In genomic region chr1:205441318-205441633, GRCh38 we compare ENCODE assay signal across 8 cellular contexts. TPM values are rescaled to one million over a fixed set of nuclear protein-coding genes. Genes with fewer than 3 reads are reported as not detected.
A peak's percentile ranks its signal among the peaks of the same experiment; 100 is the strongest.
DNase-seq lines count a peak whose midpoint lies in the region; ATAC-seq lines count a peak whose summit lies in the region.

No MANE protein-coding gene starts in this region.

- no peak for ATAC-seq in stimulated activated effector memory CD8-positive, alpha-beta T cell treated with anti-CD3 and anti-CD28 coated beads, Interleukin-12 subunit alpha, Interleukin-12 subunit beta, amount 100 ng/mL, for 72 hours
- no peak for ATAC-seq in GM21529 (IDR thresholded peaks at IDR 0.05; ENCODE audit: unreplicated experiment)

- H3K79me2 ChIP-seq in trophoblast cell (ENCODE audit: control insufficient read depth, insufficient read depth, low read length, poor library complexity): no peaks in the 10 kb centered on the region

- H3K23ac ChIP-seq in trophoblast cell (ENCODE audit: low read length): no peak overlapping the region

- H2BK120ac ChIP-seq in trophoblast cell (ENCODE audit: insufficient read depth, low read length, poor library complexity): no peak overlapping the region

- no peak for DNase-seq in activated CD4-positive, alpha-beta T cell treated with anti-CD3 and anti-CD28 coated beads, Interleukin-2, amount 10 ng/mL, durations not matched to agents 7 days and 5 days
- DNase-seq in activated CD4-positive, alpha-beta T cell treated with anti-CD3 and anti-CD28 coated beads for 48 hours: no peak
- no peak for DNase-seq in SK-N-MC (ENCODE audit: low read depth, low spot score)
- no peak for DNase-seq in stimulated activated effector memory CD8-positive, alpha-beta T cell treated with anti-CD3 and anti-CD28 coated beads, Interleukin-12 subunit alpha, Interleukin-12 subunit beta, amount 100 ng/mL, for 72 hours (ENCODE audit: low spot score in 2 of 2)
- no peak for DNase-seq in D341Med (ENCODE audit: low spot score)
- DNase-seq in trophoblast cell: no peak

- H4K12ac ChIP-seq in trophoblast cell (ENCODE audit: low read depth, low read length): no peak overlapping the region

- H3K9ac ChIP-seq in SK-N-MC (ENCODE audit: insufficient read length) (no peak overlapping the region), trophoblast cell (ENCODE audit: low read length) (no peak overlapping the region)

- no peaks in the 10 kb centered on the region for H3K9me3 ChIP-seq in SK-N-MC (ENCODE audit: low read depth, low read length)
- no peaks in the 10 kb centered on the region for H3K9me3 ChIP-seq in esophagus (ENCODE audit: control insufficient read depth in 2 of 2, insufficient read depth in 1 of 2, low read depth in 1 of 2, low read length in 1 of 2)
- H3K9me3 ChIP-seq in trophoblast cell (ENCODE audit: insufficient read depth, low read depth, low read length): no peaks in the 10 kb centered on the region

- no peak overlapping the region for H3K14ac ChIP-seq in trophoblast cell (ENCODE audit: low read length)

- H3K27me3 ChIP-seq in esophagus (ENCODE audit: control insufficient read depth in 1 of 2, insufficient read depth in 2 of 2, low read length in 2 of 2) (no peaks in the 10 kb centered on the region), trophoblast cell (ENCODE audit: insufficient read depth, low read length) (no peaks in the 10 kb centered on the region)

- H3K4me3 Mint-ChIP-seq in activated CD4-positive, alpha-beta T cell treated with anti-CD3 and anti-CD28 coated beads, Interleukin-2, amount 10 ng/mL, durations not matched to agents 7 days and 5 days: peak overlapping the region; percentile 74
- H3K4me3 Mint-ChIP-seq in stimulated activated effector memory CD8-positive, alpha-beta T cell treated with anti-CD3 and anti-CD28 coated beads, Interleukin-12 subunit alpha, Interleukin-12 subunit beta, amount 100 ng/mL, for 72 hours: peak overlapping the region; percentile 78

- no peak overlapping the region for H2BK5ac ChIP-seq in trophoblast cell (ENCODE audit: low read depth, low read length, poor library complexity)

- no peak overlapping the region for H4K91ac ChIP-seq in trophoblast cell (ENCODE audit: low read depth, low read length)

- H3K4me2 ChIP-seq in trophoblast cell (ENCODE audit: low read length): no peak overlapping the region

- H3K4me3 ChIP-seq in SK-N-MC: peak overlapping the region; percentile 70
- H3K4me3 ChIP-seq in esophagus (ENCODE audit: low read depth in 1 of 2, low read length in 2 of 2): no peak overlapping the region
- no peak overlapping the region for H3K4me3 ChIP-seq in trophoblast cell (ENCODE audit: low read depth, low read length)

- H3K27ac ChIP-seq in SK-N-MC: peak overlapping the region; percentile 82
- H3K27ac ChIP-seq in esophagus (ENCODE audit: low read depth in 2 of 2, low read length in 1 of 2): peak overlapping the region; percentile 30 to 53
- no peak overlapping the region for H3K27ac ChIP-seq in trophoblast cell (ENCODE audit: low read depth, low read length)

- POLR2A ChIA-PET in activated CD4-positive, alpha-beta T cell treated with anti-CD3 and anti-CD28 coated beads, Interleukin-2, amount 10 ng/mL, durations not matched to agents 7 days and 5 days (lab: Charles Lee): no interaction called here

- H3K36me3 Mint-ChIP-seq in activated CD4-positive, alpha-beta T cell treated with anti-CD3 and anti-CD28 coated beads, Interleukin-2, amount 10 ng/mL, durations not matched to agents 7 days and 5 days (ENCODE audit: low read depth): no peaks in the 10 kb centered on the region
- peaks cover 5% of the 10 kb centered on the region for H3K36me3 Mint-ChIP-seq in stimulated activated effector memory CD8-positive, alpha-beta T cell treated with anti-CD3 and anti-CD28 coated beads, Interleukin-12 subunit alpha, Interleukin-12 subunit beta, amount 100 ng/mL, for 72 hours

- H3K4ac ChIP-seq in trophoblast cell (ENCODE audit: low read depth, low read length): no peak overlapping the region

- no peak overlapping the region for H2AFZ ChIP-seq in trophoblast cell (ENCODE audit: insufficient read depth, low read length, poor library complexity)

- no peak overlapping the region for H2BK12ac ChIP-seq in trophoblast cell (ENCODE audit: low read length)

- H3K36me3 ChIP-seq in SK-N-MC (ENCODE audit: insufficient read depth, low read length): no peaks in the 10 kb centered on the region
- H3K36me3 ChIP-seq in esophagus (ENCODE audit: control insufficient read depth in 2 of 2, insufficient read depth in 2 of 2, low read length in 1 of 2): no peaks in the 10 kb centered on the region
- H3K36me3 ChIP-seq in trophoblast cell (ENCODE audit: control insufficient read depth in 1 of 2, insufficient read depth in 2 of 2, low read length in 2 of 2): peaks cover 0 to 6% of the 10 kb centered on the region in 2 experiments

- H3K9me3 Mint-ChIP-seq in activated CD4-positive, alpha-beta T cell treated with anti-CD3 and anti-CD28 coated beads, Interleukin-2, amount 10 ng/mL, durations not matched to agents 7 days and 5 days: no peaks in the 10 kb centered on the region
- H3K9me3 Mint-ChIP-seq in stimulated activated effector memory CD8-positive, alpha-beta T cell treated with anti-CD3 and anti-CD28 coated beads, Interleukin-12 subunit alpha, Interleukin-12 subunit beta, amount 100 ng/mL, for 72 hours: no peaks in the 10 kb centered on the region

- H3K4me1 Mint-ChIP-seq in activated CD4-positive, alpha-beta T cell treated with anti-CD3 and anti-CD28 coated beads, Interleukin-2, amount 10 ng/mL, durations not matched to agents 7 days and 5 days: peaks cover 24% of the 10 kb centered on the region
- peaks cover 56% of the 10 kb centered on the region for H3K4me1 Mint-ChIP-seq in stimulated activated effector memory CD8-positive, alpha-beta T cell treated with anti-CD3 and anti-CD28 coated beads, Interleukin-12 subunit alpha, Interleukin-12 subunit beta, amount 100 ng/mL, for 72 hours

- H3K79me1 ChIP-seq in trophoblast cell (ENCODE audit: low read length): peaks cover 2% of the 10 kb centered on the region

- no peak overlapping the region for H3K18ac ChIP-seq in trophoblast cell (ENCODE audit: low read length)

- H3K4me1 ChIP-seq in esophagus (ENCODE audit: control insufficient read depth in 2 of 2, insufficient read depth in 2 of 2, low read length in 1 of 2) (peaks cover 2 to 13% of the 10 kb centered on the region in 2 donors), trophoblast cell (ENCODE audit: control insufficient read depth in 1 of 2, insufficient read depth in 2 of 2, low read length in 2 of 2) (peaks cover 28 to 29% of the 10 kb centered on the region in 2 experiments)

- no peak overlapping the region for H2AK5ac ChIP-seq in trophoblast cell (ENCODE audit: low read length)

- 59 to 65% methylated on average over 6 of the region's 6 CpGs for WGBS in esophagus, 2 donors
- WGBS in trophoblast cell (ENCODE audit: extremely low coverage, insufficient coverage, insufficient read length): no CpG with 5 or more reads among the region's 6 CpGs

- H3K27me3 Mint-ChIP-seq in activated CD4-positive, alpha-beta T cell treated with anti-CD3 and anti-CD28 coated beads, Interleukin-2, amount 10 ng/mL, durations not matched to agents 7 days and 5 days: peaks cover 6% of the 10 kb centered on the region

- CTCF ChIA-PET in activated CD4-positive, alpha-beta T cell treated with anti-CD3 and anti-CD28 coated beads, Interleukin-2, amount 10 ng/mL, durations not matched to agents 7 days and 5 days (lab: Charles Lee): interaction anchor here (0.6 to 3.4 kb wide), 7 partner anchors 11 to 1230 kb away, joined by 3 to 12 read pairs (median 3); partner anchors contain the start of gene BLACAT1

- peak overlapping the region; percentile 97 for H3K27ac Mint-ChIP-seq in activated CD4-positive, alpha-beta T cell treated with anti-CD3 and anti-CD28 coated beads, Interleukin-2, amount 10 ng/mL, durations not matched to agents 7 days and 5 days
- H3K27ac Mint-ChIP-seq in stimulated activated effector memory CD8-positive, alpha-beta T cell treated with anti-CD3 and anti-CD28 coated beads, Interleukin-12 subunit alpha, Interleukin-12 subunit beta, amount 100 ng/mL, for 72 hours: peak overlapping the region; percentile 91

- no peak overlapping the region for H4K8ac ChIP-seq in trophoblast cell (ENCODE audit: low read depth, low read length)

RNA-seq across cellular contexts. Expression of gene BLACAT1, which starts 14.6 kb away (rescaled TPM):
- total RNA-seq in activated CD4-positive, alpha-beta T cell treated with anti-CD3 and anti-CD28 coated beads, Interleukin-2, amount 10 ng/mL, durations not matched to agents 7 days and 5 days: under 1 TPM; 0.20 to 0.23 TPM
- under 1 TPM; 0.51 to 0.60 TPM for polyA plus RNA-seq in esophagus
- polyA plus RNA-seq in trophoblast cell (2013): 2.8 TPM in 2 replicates

RNA-seq across cellular contexts. Expression of gene LEMD1, which starts 19.4 kb away (rescaled TPM):
- under 1 TPM; 0.52 to 0.64 TPM for total RNA-seq in activated CD4-positive, alpha-beta T cell treated with anti-CD3 and anti-CD28 coated beads, Interleukin-2, amount 10 ng/mL, durations not matched to agents 7 days and 5 days
- polyA plus RNA-seq in esophagus: under 1 TPM; 0.78 to 0.81 TPM
- polyA plus RNA-seq in trophoblast cell (2013): 6.4 and 6.5 TPM in 2 replicates
